20 cellular contexts compared by ENCODE assay signal in the genomic region with DNA sequence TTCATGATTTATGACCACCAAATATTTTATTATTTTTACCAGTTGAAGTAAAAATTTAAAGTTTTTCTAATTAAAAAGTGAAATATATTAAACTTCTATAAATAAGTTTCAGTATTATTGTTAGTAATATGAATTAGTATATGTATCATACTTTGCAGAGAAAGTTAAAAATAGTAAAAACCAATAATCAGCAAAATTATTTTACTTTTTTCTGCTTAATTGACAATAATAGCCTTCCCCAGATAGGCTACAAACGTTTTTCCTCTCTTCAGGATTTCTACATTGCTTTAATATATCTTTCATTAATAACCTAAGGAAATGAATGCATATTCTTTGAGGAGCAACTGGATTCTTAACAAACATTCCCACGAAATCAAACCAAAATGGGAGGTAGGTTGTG.
DNase-seq lines count a peak whose midpoint lies in the region; ATAC-seq, FAIRE-seq and TF ChIP-seq lines count a peak whose summit lies in the region.
"Had no signal": no experiment of that assay in that cellular context is flagged by ENCODE, and none has a peak within 500 bp of the region (broad histone marks: within the 10 kb centered on the region; RNA-seq: fewer than 3 reads in every experiment).

No MANE protein-coding gene starts in this region.

- no peak overlapping the region for H2BK20ac ChIP-seq in IMR-90 (ENCODE audit: low read depth, low read length)

- no peak overlapping the region for H3K9ac ChIP-seq in IMR-90 (ENCODE audit: low read depth, low read length)
- H3K9ac ChIP-seq: BLaER1 treated with 17β-estradiol and CSF1 and Interleukin-3, amounts not matched to agents 10 nM and 100 nM had no signal

- TF ChIP-seq POLR2A in A549 (IDR thresholded peaks at IDR 0.05; ENCODE audit: low read length): no peak
- no peak for TF ChIP-seq POLR2A in IMR-90 (IDR thresholded peaks at IDR 0.05; ENCODE audit: low read depth, low read length)

- TF ChIP-seq RAD21 in A549 (conservative IDR thresholded peaks at IDR 0.05 in 1 of 2, IDR thresholded peaks at IDR 0.05 in 1 of 2) (no peak), IMR-90 (IDR thresholded peaks at IDR 0.05; ENCODE audit: low read length) (no peak)

- intact Hi-C loops in IMR-90 (cut with micrococcal nuclease): no loop called here

- no peak overlapping the region for H3K4ac ChIP-seq in IMR-90 (ENCODE audit: low read depth, low read length)

- in situ Hi-C loops in IMR-90 (cut with MboI; ENCODE audit: low sequenced_read_pairs): no loop called here

- H4K8ac ChIP-seq in IMR-90 (ENCODE audit: low read depth in 2 of 2, low read length in 2 of 2): no peak overlapping the region

- peaks cover 4% of the 10 kb centered on the region; the same call in 2 of the 3 replicates for H3K9me3 ChIP-seq in A549
- H3K9me3 ChIP-seq in IMR-90 (ENCODE audit: control insufficient read depth, insufficient read depth, low read length): no peaks in the 10 kb centered on the region

- H3K4me2 ChIP-seq in A549 (no peak overlapping the region), IMR-90 (ENCODE audit: low read depth, low read length) (no peak overlapping the region)

- FAIRE-seq in A549 (lab: Jason Lieb, UNC) (no peak), frontal cortex (lab: Jason Lieb, UNC) (peak; percentile 10)
- FAIRE-seq: A204.1, D721Med, GM12878, GM12892, GM18507 had no signal

- H3K4me1 ChIP-seq in A549 (no peaks in the 10 kb centered on the region), IMR-90 (ENCODE audit: control insufficient read depth, insufficient read depth, low read length) (no peaks in the 10 kb centered on the region)
- H3K4me1 ChIP-seq: Caco-2 had no signal

- no TSS peak for BruUV-seq in IMR-90 (replicated peaks; lab: Mats Ljungman, UMichigan)

- ATAC-seq in A549 (no peak), IMR-90 (ENCODE audit: low read depth) (no peak)
- ATAC-seq: CD8-positive, alpha-beta T cell; GM12878 had no signal

- H2AK5ac ChIP-seq in IMR-90 (ENCODE audit: low read depth, low read length): no peak overlapping the region

- no peak overlapping the region for H2BK15ac ChIP-seq in IMR-90 (ENCODE audit: low read depth, low read length)

- H4K20me1 ChIP-seq in IMR-90 (ENCODE audit: insufficient read depth, low read length): no peaks in the 10 kb centered on the region
- H4K20me1 ChIP-seq: BLaER1 treated with 17β-estradiol and CSF1 and Interleukin-3, amounts not matched to agents 10 nM and 100 nM had no signal

- no peak overlapping the region for H3K18ac ChIP-seq in IMR-90 (ENCODE audit: low read depth, low read length)

- no peaks in the 10 kb centered on the region for H3K27me3 ChIP-seq in IMR-90 (ENCODE audit: control insufficient read depth, insufficient read depth, low read length)
- H3K27me3 ChIP-seq: BLaER1 treated with 17β-estradiol and CSF1 and Interleukin-3, amounts not matched to agents 10 nM and 100 nM had no signal

- H3K56ac ChIP-seq in IMR-90 (ENCODE audit: extremely low read depth, insufficient read depth, low read length): no peak overlapping the region

- H2BK5ac ChIP-seq in IMR-90 (ENCODE audit: low read depth, low read length, poor library complexity, severe bottlenecking): no peak overlapping the region

- TF ChIP-seq EP300 in A549 (IDR thresholded peaks at IDR 0.05): no peak

- no peak overlapping the region for H4K5ac ChIP-seq in IMR-90 (ENCODE audit: low read depth, low read length)

- no peak overlapping the region for H2BK120ac ChIP-seq in IMR-90 (ENCODE audit: low read depth, low read length)

- no peak overlapping the region for H3K14ac ChIP-seq in IMR-90 (replicated peaks; ENCODE audit: low read depth, low read length)

- CTCF ChIA-PET in A549 (lab: Yijun Ruan, JAX) (interaction anchor here (0.5 kb wide), 1 partner anchor 1640 kb away, joined by 4 read pairs; no protein-coding TSS in a partner anchor), IMR-90 (lab: Yijun Ruan, JAX) (no interaction called here)

- H3K27ac ChIP-seq in A549: no peak overlapping the region
- H3K27ac ChIP-seq in IMR-90 (ENCODE audit: insufficient read depth, low read length): no peak overlapping the region
- H3K27ac ChIP-seq: BLaER1 treated with 17β-estradiol and CSF1 and Interleukin-3, amounts not matched to agents 10 nM and 100 nM; C4-2B had no signal

- no peak overlapping the region for H2AK9ac ChIP-seq in IMR-90 (replicated peaks; ENCODE audit: low read depth, low read length, poor library complexity)

- TF ChIP-seq CTCF in A549 (IDR thresholded peaks at IDR 0.05) (no peak), IMR-90 (conservative IDR thresholded peaks at IDR 0.05; ENCODE audit: low read depth, low read length) (no peak)

- dilution Hi-C loops in IMR-90 (cut with HindIII; ENCODE audit: low sequenced_read_pairs, unreplicated experiment): no loop called here

- POLR2A ChIA-PET in A549 (lab: Yijun Ruan, JAX) (no interaction called here), IMR-90 (lab: Charles Lee; ENCODE audit: unreplicated experiment) (no interaction called here)

- 0% methylated on average over 2 of the region's 2 CpGs for whole genome bisulfite sequencing in A549 (ENCODE audit: missing lambda C conversion rate)
- WGBS in IMR-90 (ENCODE audit: extremely low coverage in 2 of 2, insufficient read length in 1 of 2), 2 experiments: no CpG with 5 or more reads among the region's 2 CpGs

- H3K4me3 ChIP-seq in A549: no peak overlapping the region
- H3K4me3 ChIP-seq in IMR-90 (ENCODE audit: insufficient read depth, low read depth, low read length): no peak overlapping the region
- H3K4me3 ChIP-seq: BLaER1 treated with 17β-estradiol and CSF1 and Interleukin-3, amounts not matched to agents 10 nM and 100 nM; GM12878 had no signal

- no peak overlapping the region for H3K23ac ChIP-seq in IMR-90 (ENCODE audit: low read depth, low read length)

- no peaks in the 10 kb centered on the region for H3K79me1 ChIP-seq in IMR-90 (ENCODE audit: low read depth in 1 of 2, low read length in 2 of 2)

- DNase-seq in A549 (ENCODE audit: low read depth in 1 of 2, low spot score in 1 of 2): no peak
- DNase-seq in IMR-90: no peak
- no peak for DNase-seq in frontal cortex (ENCODE audit: low spot score in 2 of 2)
- no peak for DNase-seq in nucleus accumbens (lab: John Stamatoyannopoulos, UW)
- no peak for DNase-seq in NCI-H1417 (lab: John Stamatoyannopoulos, UW)
- DNase-seq: 8988T; AML-193; Caco-2; Calu3; CD4-positive, alpha-beta T cell; CD8-positive, alpha-beta T cell; DMS79 treated with DMSO at 0.1 percent for 48 hours; GDM1 had no signal

- H2AFZ ChIP-seq in IMR-90 (replicated peaks; ENCODE audit: low read length, poor library complexity): no peak overlapping the region

- H3K9me1 ChIP-seq in IMR-90 (ENCODE audit: insufficient read depth, low read length): no peaks in the 10 kb centered on the region

- no peak overlapping the region for H4K91ac ChIP-seq in IMR-90 (ENCODE audit: insufficient read depth, low read depth, low read length)

- no peaks in the 10 kb centered on the region for H3K36me3 ChIP-seq in IMR-90 (ENCODE audit: control insufficient read depth, insufficient read depth, low read length)
- H3K36me3 ChIP-seq: BLaER1 treated with 17β-estradiol and CSF1 and Interleukin-3, amounts not matched to agents 10 nM and 100 nM had no signal

TF ChIP-seq in A549, 52 proteins besides CTCF, POLR2A, EP300 and RAD21:
- no peak for TF ChIP-seq CEBPB (IDR thresholded peaks at IDR 0.05)
- peak; percentile 17 for TF ChIP-seq MAFK (IDR thresholded peaks at IDR 0.05; ENCODE audit: partially characterized antibody)
- no peak for TF ChIP-seq HOXA7 (CRISPR knock-in tag; IDR thresholded peaks at IDR 0.05)
- TF ChIP-seq ELK1 (IDR thresholded peaks at IDR 0.05; ENCODE audit: low read depth, low read length): no peak

TF ChIP-seq in IMR-90, 13 proteins besides CTCF, POLR2A, EP300 and RAD21:
- TF ChIP-seq MAFK (IDR thresholded peaks at IDR 0.05; ENCODE audit: low read depth, low read length) (peak; percentile 43), NFE2L2 (IDR thresholded peaks at IDR 0.05; ENCODE audit: low read depth, low read length) (no peak)
